In genomic region chr12:43289412-43289811, GRCh38 we compare ENCODE assay signal across 2 cellular contexts.
A peak's percentile ranks its signal among the peaks of the same experiment; 100 is the strongest.
TF ChIP-seq lines count a peak whose summit lies in the region.

No MANE protein-coding gene starts in this region.

TF ChIP-seq in SK-N-SH treated with all-trans-retinoic acid at 6 μM for 48 hours, 23 proteins besides CTCF, POLR2A, EP300 and RAD21:
- TF ChIP-seq ZFP3 (CRISPR knock-in tag; IDR thresholded peaks at IDR 0.05) (no peak), ISL1 (CRISPR knock-in tag; IDR thresholded peaks at IDR 0.05) (peak; percentile 76), RARB (CRISPR knock-in tag; IDR thresholded peaks at IDR 0.05) (no peak)

TF ChIP-seq in SK-N-SH, 30 proteins besides CTCF, POLR2A, EP300 and RAD21:
- no peak for TF ChIP-seq FOXM1 (IDR thresholded peaks at IDR 0.05; ENCODE audit: low read depth)
- TF ChIP-seq PBX3 (IDR thresholded peaks at IDR 0.05) = no peak
- no peak for TF ChIP-seq POLR2AphosphoS5 (IDR thresholded peaks at IDR 0.05; ENCODE audit: low read depth, low read length)
- no peak for TF ChIP-seq RXRA (IDR thresholded peaks at IDR 0.05; ENCODE audit: borderline replicate concordance, low read depth)
- no peak for TF ChIP-seq FOSL2 (IDR thresholded peaks at IDR 0.05; ENCODE audit: borderline replicate concordance, low read depth)
- no peak for TF ChIP-seq GATA2 (CRISPR knock-in tag; IDR thresholded peaks at IDR 0.05)
- no peak for TF ChIP-seq JUND (IDR thresholded peaks at IDR 0.05)
- TF ChIP-seq EZH2phosphoT487 (IDR thresholded peaks at IDR 0.05; ENCODE audit: borderline replicate concordance, low read depth) = no peak
- no peak for TF ChIP-seq CHD2 (IDR thresholded peaks at IDR 0.05; ENCODE audit: low read length, partially characterized antibody)
- no peak for TF ChIP-seq SMC3 (IDR thresholded peaks at IDR 0.05; ENCODE audit: low read depth, low read length)
- TF ChIP-seq NRF1 (IDR thresholded peaks at IDR 0.05; ENCODE audit: low read depth, low read length) = no peak
- TF ChIP-seq NFIC (IDR thresholded peaks at IDR 0.05; ENCODE audit: borderline replicate concordance) = no peak
- TF ChIP-seq TCF12 (IDR thresholded peaks at IDR 0.05) = no peak
- TF ChIP-seq MXI1 (IDR thresholded peaks at IDR 0.05; ENCODE audit: low read depth, low read length) = no peak
- no peak for TF ChIP-seq ZBTB33 (IDR thresholded peaks at IDR 0.05; ENCODE audit: borderline replicate concordance, low read depth)
- TF ChIP-seq REST (IDR thresholded peaks at IDR 0.05; ENCODE audit: low read depth, low read length) = no peak
- TF ChIP-seq RFX5 (IDR thresholded peaks at IDR 0.05; ENCODE audit: low read length) = no peak
- no peak for TF ChIP-seq GABPA (IDR thresholded peaks at IDR 0.05; ENCODE audit: low read depth)
- no peak for TF ChIP-seq TEAD4 (IDR thresholded peaks at IDR 0.05; ENCODE audit: borderline replicate concordance, insufficient read depth)
- no peak for TF ChIP-seq YY1 (IDR thresholded peaks at IDR 0.05; ENCODE audit: low read depth)
